Comparison of ENCODE assay signal across 9 cellular contexts in genomic region chr1:244654284-244655038, GRCh38. TPM values are rescaled to one million over a fixed set of nuclear protein-coding genes. Genes with fewer than 3 reads are reported as not detected.
A peak's percentile ranks its signal among the peaks of the same experiment; 100 is the strongest.
DNase-seq lines count a peak whose midpoint lies in the region; ATAC-seq, FAIRE-seq and TF ChIP-seq lines count a peak whose summit lies in the region.
"Had no signal": no experiment of that assay in that cellular context is flagged by ENCODE, and none has a peak within 500 bp of the region (broad histone marks: within the 10 kb centered on the region; RNA-seq: fewer than 3 reads in every experiment).

No MANE protein-coding gene starts in this region.

- ATAC-seq in GM23338 = no peak
- no peak for ATAC-seq in right cardiac atrium
- ATAC-seq in CD8-positive, alpha-beta T cell = no peak

- no peaks in the 10 kb centered on the region for H3F3A ChIP-seq in GM23338 (replicated peaks; ENCODE audit: low read depth)

- peaks cover 2% of the 10 kb centered on the region for H3K27me3 Mint-ChIP-seq in GM23338 (ENCODE audit: insufficient read depth, low read depth, poor library complexity)
- H3K27me3 Mint-ChIP-seq in CD8-positive, alpha-beta T cell (ENCODE audit: low read depth) = no peaks in the 10 kb centered on the region

- H3K4me3 ChIP-seq in GM23338 = peak overlapping the region; percentile 97
- peak overlapping the region; percentile 79 for H3K4me3 ChIP-seq in right cardiac atrium (ENCODE audit: low read length)
- H3K4me3 ChIP-seq in skin epidermis = peak overlapping the region; percentile 64 to 96 (median 93)
- no peak overlapping the region for H3K4me3 ChIP-seq in CD8-positive, alpha-beta T cell (ENCODE audit: low read depth, low read length)

- peaks cover 7% of the 10 kb centered on the region; the same call in 1 of the 2 replicates for H3K9me2 ChIP-seq in GM23338 (ENCODE audit: insufficient read depth)

- POLR2A ChIA-PET in RWPE1 (lab: Yijun Ruan, JAX; ENCODE audit: low non-redundant PET) = no interaction called here
- POLR2A ChIA-PET in CD8-positive, alpha-beta T cell (lab: Charles Lee) = interaction anchor here (0.8 kb wide), 1 partner anchor 602 kb away, joined by 3 read pairs; no protein-coding TSS in a partner anchor

- H3K4me1 Mint-ChIP-seq in GM23338 = peaks cover 46% of the 10 kb centered on the region
- peaks cover 36% of the 10 kb centered on the region for H3K4me1 Mint-ChIP-seq in CD8-positive, alpha-beta T cell (ENCODE audit: low read depth)

- FAIRE-seq in H54 (lab: Jason Lieb, UNC) = no peak

- H3K4me1 ChIP-seq in GM23338 (ENCODE audit: insufficient read depth) (peaks cover 45% of the 10 kb centered on the region), right cardiac atrium (ENCODE audit: control insufficient read depth, insufficient read depth, low read length) (peaks cover 11% of the 10 kb centered on the region)
- peaks cover 22% of the 10 kb centered on the region for H3K4me1 ChIP-seq in CD8-positive, alpha-beta T cell (ENCODE audit: insufficient read depth, low read length)

- intact Hi-C loops in right cardiac atrium (cut with DNase I) = loop anchor here in 1 of 4 donors (10.0 kb wide), 1 partner anchor 320 kb away; no protein-coding TSS in a partner anchor
- intact Hi-C loops in CD8-positive, alpha-beta T cell (cut with DNase I, micrococcal nuclease) = loop anchor here in 1 of 2 experiments (5.0 to 10.0 kb wide), 7 partner anchors 143 to 1910 kb away; partner anchors contain the start of genes AKT3, CEP170, CNST and SDCCAG8

- H3K27ac Mint-ChIP-seq in GM23338 = no peak overlapping the region
- H3K27ac Mint-ChIP-seq in CD8-positive, alpha-beta T cell = no peak overlapping the region

- no peak for DNase-seq in GM23338 (ENCODE audit: low spot score)
- DNase-seq in RWPE1 (ENCODE audit: low spot score) = peak; percentile 8
- DNase-seq in right cardiac atrium = no peak
- DNase-seq in NCI-H2227 (lab: John Stamatoyannopoulos, UW; ENCODE audit: unreplicated experiment) = no peak
- DNase-seq in CD8-positive, alpha-beta T cell = no peak
- DNase-seq in GOT3 (lab: John Stamatoyannopoulos, UW) = no peak
- DNase-seq in H54 (ENCODE audit: insufficient read length, low spot score) = no peak
- DNase-seq: SW 1271 had no signal

- H4K20me1 ChIP-seq in GM23338 (replicated peaks; ENCODE audit: insufficient read depth) = peaks cover 26% of the 10 kb centered on the region; the same call in 1 of the 2 replicates

- H3K27me3 ChIP-seq in GM23338 (ENCODE audit: insufficient read depth) = no peaks in the 10 kb centered on the region
- no peaks in the 10 kb centered on the region for H3K27me3 ChIP-seq in right cardiac atrium (ENCODE audit: control insufficient read depth, insufficient read depth)
- H3K27me3 ChIP-seq in CD8-positive, alpha-beta T cell (ENCODE audit: insufficient read depth, low read length) = no peaks in the 10 kb centered on the region

- TF ChIP-seq CTCF in GM23338 (conservative IDR thresholded peaks at IDR 0.05; ENCODE audit: low read depth in 2 of 2) = no peak
- TF ChIP-seq CTCF in RWPE1 (conservative IDR thresholded peaks at IDR 0.05; ENCODE audit: low read depth) = no peak
- no peak for TF ChIP-seq CTCF in CD8-positive, alpha-beta T cell (IDR thresholded peaks at IDR 0.05)

- TF ChIP-seq POLR2A in H54 (IDR thresholded peaks at IDR 0.05; ENCODE audit: low read depth, low read length) = no peak

- CTCF ChIA-PET in RWPE1 (lab: Yijun Ruan, JAX) = interaction anchor here (1.3 kb wide), 1 partner anchor 142 kb away, joined by 6 read pairs; no protein-coding TSS in a partner anchor
- CTCF ChIA-PET in CD8-positive, alpha-beta T cell (lab: Charles Lee) = interaction anchor here (1.7 kb wide), 1 partner anchor 388 kb away, joined by 4 read pairs; no protein-coding TSS in a partner anchor

- H3K79me2 ChIP-seq in GM23338 (replicated peaks; ENCODE audit: insufficient read depth) = peaks cover 62% of the 10 kb centered on the region

- peaks cover 25% of the 10 kb centered on the region for H3K36me3 Mint-ChIP-seq in GM23338 (ENCODE audit: low read depth)
- peaks cover 26% of the 10 kb centered on the region for H3K36me3 Mint-ChIP-seq in CD8-positive, alpha-beta T cell

- no peak overlapping the region for H3K4me3 Mint-ChIP-seq in GM23338
- H3K4me3 Mint-ChIP-seq in CD8-positive, alpha-beta T cell = no peak overlapping the region

- 18% methylated on average over 4 of the region's 4 CpGs for WGBS in right cardiac atrium

- H3K9me3 Mint-ChIP-seq in GM23338 = no peaks in the 10 kb centered on the region
- H3K9me3 Mint-ChIP-seq in CD8-positive, alpha-beta T cell = no peaks in the 10 kb centered on the region

- H3K27ac ChIP-seq in GM23338 (ENCODE audit: low read depth) (peak overlapping the region; percentile 97), RWPE1 (no peak overlapping the region), right cardiac atrium (ENCODE audit: low read length) (no peak overlapping the region), skin epidermis (peak overlapping the region in 5 of 21 experiments; percentile 96 to 98 (median 97))
- H3K27ac ChIP-seq in CD8-positive, alpha-beta T cell (ENCODE audit: low read depth, low read length) = no peak overlapping the region

- H3K36me3 ChIP-seq in GM23338 (ENCODE audit: insufficient read depth) = peaks cover 2% of the 10 kb centered on the region; the same call in 1 of the 2 replicates
- no peaks in the 10 kb centered on the region for H3K36me3 ChIP-seq in CD8-positive, alpha-beta T cell (ENCODE audit: insufficient read depth, low read length)

- H2AFZ ChIP-seq in GM23338 = no peak overlapping the region

- H3K9me3 ChIP-seq in right cardiac atrium (ENCODE audit: control insufficient read depth, low read length) = no peaks in the 10 kb centered on the region
- no peaks in the 10 kb centered on the region for H3K9me3 ChIP-seq in CD8-positive, alpha-beta T cell (ENCODE audit: low read length)

- H3K4me2 ChIP-seq in GM23338 = peak overlapping the region; percentile 77

TF ChIP-seq in GM23338, 12 proteins besides CTCF, POLR2A, EP300 and RAD21 (continues in another document):
- TF ChIP-seq ZNF462 (CRISPR knock-in tag; IDR thresholded peaks at IDR 0.05) (no peak), NANOG (IDR thresholded peaks at IDR 0.05; ENCODE audit: borderline replicate concordance) (no peak), EZH2 (IDR thresholded peaks at IDR 0.05; ENCODE audit: low read depth, unreplicated experiment) (no peak), ZNF114 (CRISPR knock-in tag; IDR thresholded peaks at IDR 0.05) (no peak)

RNA-seq across cellular contexts. Expression of gene DESI2, which starts 1.5 kb away (rescaled TPM):
- 145 and 175 TPM in 2 replicates for total RNA-seq in GM23338 (2014; rRNA removed; shearing (Covaris generic))
- polyA plus RNA-seq in GM23338 (2016; fragmentation: Nextera tagmentation; extraction: Ambion mirVana) (115 and 145 TPM in 2 replicates), right cardiac atrium (12.1 TPM)
- 10 to 100 TPM; 23.7 to 27.0 (median 24.6) TPM for total RNA-seq in right cardiac atrium
- 10 to 100 TPM; 14.5 to 16.2 TPM for total RNA-seq in CD8-positive, alpha-beta T cell
